ENCODE assay signal across 22 cellular contexts in genomic region chr2:66255136-66255535, GRCh38.
"Had no signal": no experiment of that assay in that cellular context is flagged by ENCODE, and none has a peak within 500 bp of the region (broad histone marks: within the 10 kb centered on the region; RNA-seq: fewer than 3 reads in every experiment).

No MANE protein-coding gene starts in this region.

- ATAC-seq: effector memory CD8-positive, alpha-beta T cell; foreskin keratinocyte; gastroesophageal sphincter; heart left ventricle; left colon; left lobe of liver; left ventricle myocardium superior; lower lobe of right lung; mucosa of descending colon had no signal

- H3K27me3 Mint-ChIP-seq: dendritic cell treated with granulocyte-macrophage colony-stimulating factor and Interleukin-4, amounts not matched to agents 40 ng/mL and 50 ng/mL, for 4 days; effector memory CD8-positive, alpha-beta T cell had no signal

- H3K27ac ChIP-seq: colonic mucosa, esophagus muscularis mucosa, foreskin keratinocyte, gastroesophageal sphincter, heart left ventricle, hepatocyte, lower lobe of right lung had no signal

- H3K4me1 Mint-ChIP-seq: immature natural killer cell, naive B cell had no signal

- H3K4me3 Mint-ChIP-seq: dendritic cell treated with granulocyte-macrophage colony-stimulating factor and Interleukin-4, amounts not matched to agents 40 ng/mL and 50 ng/mL, for 4 days; effector memory CD8-positive, alpha-beta T cell; immature natural killer cell; mesothelial cell of epicardium; naive B cell had no signal

- H3K4me1 ChIP-seq: colonic mucosa, esophagus muscularis mucosa, foreskin keratinocyte, gastroesophageal sphincter, heart left ventricle, lower lobe of right lung had no signal

- H3K4me2 ChIP-seq: hepatocyte had no signal

- H3K27me3 ChIP-seq: colonic mucosa, esophagus muscularis mucosa, hepatocyte had no signal

- H2AFZ ChIP-seq: hepatocyte had no signal

- DNase-seq: colonic mucosa; cortex of kidney; effector CD8-positive, alpha-beta T cell; effector memory CD8-positive, alpha-beta T cell; foreskin keratinocyte; heart left ventricle; hypothalamus; immature natural killer cell; kidney; kidney glomerular epithelial cell; left colon; left ventricle myocardium superior; lower lobe of right lung; mesenchymal stem cell; mucosa of descending colon; naive B cell had no signal

- H3K36me3 ChIP-seq: colonic mucosa, esophagus muscularis mucosa, gastroesophageal sphincter, heart left ventricle, lower lobe of right lung had no signal

- H3K79me2 ChIP-seq: hepatocyte had no signal

- H3K36me3 Mint-ChIP-seq: immature natural killer cell, naive B cell had no signal

- H3K9me3 ChIP-seq: colonic mucosa, esophagus muscularis mucosa, gastroesophageal sphincter, lower lobe of right lung, mucosa of descending colon had no signal

- H3K27ac Mint-ChIP-seq: dendritic cell treated with granulocyte-macrophage colony-stimulating factor and Interleukin-4, amounts not matched to agents 40 ng/mL and 50 ng/mL, for 4 days; effector memory CD8-positive, alpha-beta T cell; immature natural killer cell; naive B cell had no signal

- H3K4me3 ChIP-seq: colonic mucosa, esophagus muscularis mucosa, gastroesophageal sphincter, heart left ventricle, hepatocyte, lower lobe of right lung, mucosa of descending colon had no signal
